Comparison of ENCODE assay signal across 9 cellular contexts in genomic region chr13:57630661-57631606, GRCh38. TPM values are rescaled to one million over a fixed set of nuclear protein-coding genes. Genes with fewer than 3 reads are reported as not detected.
A peak's percentile ranks its signal among the peaks of the same experiment; 100 is the strongest.
DNase-seq lines count a peak whose midpoint lies in the region; FAIRE-seq and TF ChIP-seq lines count a peak whose summit lies in the region.
"Had no signal": no experiment of that assay in that cellular context is flagged by ENCODE, and none has a peak within 500 bp of the region (broad histone marks: within the 10 kb centered on the region; RNA-seq: fewer than 3 reads in every experiment).

No MANE protein-coding gene starts in this region.

- peak overlapping the region; percentile 86 for H2AFZ ChIP-seq in SK-N-SH (ENCODE audit: low read depth)
- H2AFZ ChIP-seq in endothelial cell of umbilical vein (ENCODE audit: low read depth, low read length) = peak overlapping the region; percentile 73

- H3K4me2 ChIP-seq in SK-N-SH = peak overlapping the region; percentile 93
- peak overlapping the region; percentile 97 for H3K4me2 ChIP-seq in endothelial cell of umbilical vein (ENCODE audit: insufficient read depth, low read length)

- TF ChIP-seq CTCF in SK-N-SH (IDR thresholded peaks at IDR 0.05) (no peak), endothelial cell of umbilical vein (IDR thresholded peaks at IDR 0.05; ENCODE audit: extremely low read depth in 1 of 2, insufficient read depth in 1 of 2, low read depth in 1 of 2, low read length in 2 of 2) (no peak), vagina (IDR thresholded peaks at IDR 0.05) (no peak)

- peaks cover 4 to 20% of the 10 kb centered on the region in 2 experiments; a peak in 1 of 4 replicates for H3K4me1 ChIP-seq in SK-N-SH (ENCODE audit: control insufficient read depth in 1 of 2, insufficient read depth in 2 of 2, low read depth in 1 of 2, low read length in 1 of 2)
- peaks cover 31% of the 10 kb centered on the region for H3K4me1 ChIP-seq in endothelial cell of umbilical vein (ENCODE audit: control insufficient read depth, extremely low read depth, insufficient read depth, low read length)
- H3K4me1 ChIP-seq in mucosa of rectum (ENCODE audit: control insufficient read depth in 2 of 2, insufficient read depth in 2 of 2, low read length in 2 of 2) = peaks cover 0 to 3% of the 10 kb centered on the region in 2 donors
- peaks cover 39% of the 10 kb centered on the region for H3K4me1 ChIP-seq in vagina

- 2% methylated on average over 31 of the region's 32 CpGs for WGBS in SK-N-SH (ENCODE audit: low lambda C conversion rate)

- DNase-seq in NCI-H146 (lab: John Stamatoyannopoulos, UW) = peak; percentile 65
- DNase-seq in NCI-H146 treated with DMSO at 0.1 percent for 48 hours (lab: John Stamatoyannopoulos, UW; ENCODE audit: unreplicated experiment) = no peak
- peak; percentile 51 for DNase-seq in SK-N-SH
- DNase-seq in endothelial cell of umbilical vein (ENCODE audit: low read depth, low spot score) = peak; percentile 50
- DNase-seq in vagina (ENCODE audit: extremely low spot score in 2 of 2) = no peak
- no peak for DNase-seq in MV-4-11 (lab: John Stamatoyannopoulos, UW)
- no peak for DNase-seq in cortex of kidney (lab: John Stamatoyannopoulos, UW)

- peak overlapping the region; percentile 51 to 70 for H3K4me3 ChIP-seq in SK-N-SH (ENCODE audit: low read depth in 2 of 2, low read length in 1 of 2)
- peak overlapping the region; percentile 38 to 75 (median 68) for H3K4me3 ChIP-seq in endothelial cell of umbilical vein (replicated peaks in 1 of 3; ENCODE audit: insufficient read depth in 1 of 3, low read depth in 1 of 3, low read length in 3 of 3)
- peak overlapping the region; percentile 44 to 65 for H3K4me3 ChIP-seq in mucosa of rectum (ENCODE audit: low read length in 2 of 2)
- peak overlapping the region; percentile 46 to 57 for H3K4me3 ChIP-seq in vagina

- no TSS peak for BruUV-seq in endothelial cell of umbilical vein (replicated peaks; lab: Mats Ljungman, UMichigan)

- CTCF ChIA-PET in SK-N-SH (lab: Yijun Ruan, JAX) = interaction anchor here (1.2 kb wide), 1 partner anchor 76 kb away, joined by 4 read pairs; no protein-coding TSS in a partner anchor
- CTCF ChIA-PET in endothelial cell of umbilical vein (lab: Charles Lee) = interaction anchor here (4.8 kb wide), 1 partner anchor 1687 kb away, joined by 41 read pairs; no protein-coding TSS in a partner anchor

- intact Hi-C loops in endothelial cell of umbilical vein (cut with micrococcal nuclease) = loop anchor here (2.0 to 10.0 kb wide), 5 partner anchors 674 to 1901 kb away; no protein-coding TSS in a partner anchor
- intact Hi-C loops in vagina (cut with DNase I) = no loop called here

- no peaks in the 10 kb centered on the region for H3K79me2 ChIP-seq in SK-N-SH (ENCODE audit: insufficient read depth)
- no peaks in the 10 kb centered on the region for H3K79me2 ChIP-seq in endothelial cell of umbilical vein (ENCODE audit: control insufficient read depth, insufficient read depth, low read length)

- TF ChIP-seq RAD21 in SK-N-SH (IDR thresholded peaks at IDR 0.05; ENCODE audit: low read length) = no peak

- no peaks in the 10 kb centered on the region for H3K9me3 ChIP-seq in SK-N-SH
- no peaks in the 10 kb centered on the region for H3K9me3 ChIP-seq in endothelial cell of umbilical vein (replicated peaks; ENCODE audit: control insufficient read depth, insufficient read depth, low read length)
- H3K9me3 ChIP-seq in mucosa of rectum (ENCODE audit: control insufficient read depth in 2 of 2, low read length in 2 of 2) = peaks cover 0 to 3% of the 10 kb centered on the region in 2 donors
- no peaks in the 10 kb centered on the region for H3K9me3 ChIP-seq in vagina

- H3K27me3 ChIP-seq in SK-N-SH (ENCODE audit: insufficient read depth) = peaks cover 38% of the 10 kb centered on the region
- peaks cover 5 to 11% of the 10 kb centered on the region in 2 experiments for H3K27me3 ChIP-seq in endothelial cell of umbilical vein (ENCODE audit: control insufficient read depth in 2 of 2, insufficient read depth in 2 of 2, low read length in 2 of 2)
- peaks cover 0 to 19% of the 10 kb centered on the region in 2 donors for H3K27me3 ChIP-seq in mucosa of rectum (ENCODE audit: control insufficient read depth in 2 of 2, insufficient read depth in 2 of 2, low read length in 2 of 2)
- peaks cover 10% of the 10 kb centered on the region for H3K27me3 ChIP-seq in vagina

- H3K9ac ChIP-seq in SK-N-SH (no peak overlapping the region), endothelial cell of umbilical vein (replicated peaks; ENCODE audit: extremely low read depth, insufficient read depth, low read length) (peak overlapping the region; percentile 22), mucosa of rectum (ENCODE audit: low read depth in 1 of 2, low read length in 2 of 2) (peak overlapping the region; percentile 14 to 43)

- TF ChIP-seq POLR2A in endothelial cell of umbilical vein (IDR thresholded peaks at IDR 0.05; ENCODE audit: low read depth, low read length) (no peak), vagina (IDR thresholded peaks at IDR 0.05) (no peak)

- no peaks in the 10 kb centered on the region for H3K9me2 ChIP-seq in SK-N-SH

- no peak for TF ChIP-seq EP300 in SK-N-SH (IDR thresholded peaks at IDR 0.05; ENCODE audit: borderline replicate concordance in 1 of 2, low read depth in 1 of 2, low read length in 1 of 2)

- peak overlapping the region in 1 of 2 experiments; percentile 54; a peak in 2 of 4 replicates for H3K27ac ChIP-seq in SK-N-SH (ENCODE audit: low read depth in 2 of 2, low read length in 1 of 2)
- no peak overlapping the region for H3K27ac ChIP-seq in endothelial cell of umbilical vein (ENCODE audit: insufficient read depth, low read depth, low read length)
- H3K27ac ChIP-seq in mucosa of rectum (ENCODE audit: low read depth in 2 of 2, low read length in 2 of 2) = peak overlapping the region; percentile 4 to 37
- peak overlapping the region; percentile 11 for H3K27ac ChIP-seq in vagina

- FAIRE-seq in endothelial cell of umbilical vein (lab: Jason Lieb, UNC) = peak; percentile 70

- H4K20me1 ChIP-seq in SK-N-SH (ENCODE audit: insufficient read depth) (no peaks in the 10 kb centered on the region), endothelial cell of umbilical vein (replicated peaks; ENCODE audit: control insufficient read depth, extremely low read depth, insufficient read depth, low read length) (no peaks in the 10 kb centered on the region)

- peaks cover 7% of the 10 kb centered on the region for H3F3A ChIP-seq in SK-N-SH (replicated peaks; ENCODE audit: insufficient read depth)

- dilution Hi-C loops in endothelial cell of umbilical vein (cut with MboI; ENCODE audit: extremely low pct_ligation_motif_present, low sequenced_read_pairs) = no loop called here

- POLR2A ChIA-PET in SK-N-SH (lab: Yijun Ruan, JAX) (no interaction called here), endothelial cell of umbilical vein (lab: Charles Lee) (no interaction called here)

- H3K9me1 ChIP-seq in endothelial cell of umbilical vein (replicated peaks; ENCODE audit: control insufficient read depth, extremely low read depth, insufficient read depth, low read length) = no peaks in the 10 kb centered on the region

- H3K36me3 ChIP-seq in SK-N-SH (replicated peaks in 1 of 2; ENCODE audit: control insufficient read depth in 1 of 2, insufficient read depth in 2 of 2, low read length in 1 of 2) (no peaks in the 10 kb centered on the region), endothelial cell of umbilical vein (ENCODE audit: control insufficient read depth in 2 of 2, extremely low read depth in 1 of 2, insufficient read depth in 2 of 2, low read length in 2 of 2) (no peaks in the 10 kb centered on the region), mucosa of rectum (ENCODE audit: control insufficient read depth in 2 of 2, insufficient read depth in 2 of 2, low read length in 2 of 2) (no peaks in the 10 kb centered on the region), vagina (no peaks in the 10 kb centered on the region)

TF ChIP-seq in SK-N-SH, 30 proteins besides CTCF, POLR2A, EP300 and RAD21:
- TF ChIP-seq MXI1 (IDR thresholded peaks at IDR 0.05; ENCODE audit: low read depth, low read length) = no peak
- TF ChIP-seq FOSL2 (IDR thresholded peaks at IDR 0.05; ENCODE audit: borderline replicate concordance, low read depth) = peak; percentile 14; the same call in 1 of the 2 replicates

TF ChIP-seq in endothelial cell of umbilical vein, 7 proteins besides CTCF, POLR2A, EP300 and RAD21:
- TF ChIP-seq POLR2AphosphoS5 (IDR thresholded peaks at IDR 0.05; ENCODE audit: insufficient read depth, low read depth, low read length) = no peak
- TF ChIP-seq MAX (IDR thresholded peaks at IDR 0.05; ENCODE audit: insufficient read depth, insufficient read length) = no peak
- peak; percentile 3 for TF ChIP-seq JUN (IDR thresholded peaks at IDR 0.05; ENCODE audit: borderline replicate concordance, insufficient read depth, insufficient read length, low read depth)
- peak; percentile 70 for TF ChIP-seq FOS (IDR thresholded peaks at IDR 0.05; ENCODE audit: borderline replicate concordance, insufficient read depth, low read length)
- no peak for TF ChIP-seq MYC (IDR thresholded peaks at IDR 0.05; ENCODE audit: low read depth, low read length)

RNA-seq across cellular contexts. Expression of gene PCDH17, which starts 0.6 kb away (rescaled TPM):
- 0.13 and 0.21 TPM in 2 replicates for polyA plus RNA-seq in SK-N-SH (2012; rRNA removed)
- polyA plus RNA-seq in SK-N-SH (2012; cell fraction: cytosol; rRNA removed) = 0.13 and 0.35 TPM in 2 replicates
- 0.11 and 0.25 TPM in 2 replicates for polyA plus RNA-seq in SK-N-SH (2012; cell fraction: nucleus; rRNA removed)
- total RNA-seq in endothelial cell of umbilical vein = 4.2 and 5.0 TPM in 2 replicates
- 2.1 TPM in 2 replicates for polyA plus RNA-seq in endothelial cell of umbilical vein
- 0.73 and 0.81 TPM in 2 replicates for polyA plus RNA-seq in endothelial cell of umbilical vein (2011; cell fraction: cytosol; rRNA removed)
- 1.4 and 1.7 TPM in 2 replicates for polyA plus RNA-seq in endothelial cell of umbilical vein (2011; cell fraction: nucleus; rRNA removed)
- polyA plus RNA-seq in endothelial cell of umbilical vein (2012) = 2.2 and 3.3 TPM in 2 replicates
- polyA minus RNA-seq in endothelial cell of umbilical vein = 7.1 and 9.5 TPM in 2 replicates
- polyA minus RNA-seq in endothelial cell of umbilical vein (2011; cell fraction: cytosol; rRNA and poly(A)+ RNA removed) = 0.20 TPM
- polyA minus RNA-seq in endothelial cell of umbilical vein (2011; cell fraction: nucleus; rRNA and poly(A)+ RNA removed) = 8.8 and 17.5 TPM in 2 replicates
- total RNA-seq in vagina = 10.1 TPM
- total RNA-seq: T-helper 2 cell treated with Interferon-gamma antibody and Interleukin-4, amounts not matched to agents 100 ng/mL and 5 ng/mL, for 36 hours had no signal

Comparison
In these comparisons a context has a peak if more than half of its experiments do, and no peak if none do; other contexts are left out.
1. DNase-seq: peak in NCI-H146 (single experiment), SK-N-SH (single experiment) and endothelial cell of umbilical vein (single experiment); none in NCI-H146 treated with DMSO at 0.1 percent for 48 hours (single experiment), vagina (0 of 2), MV-4-11 (single experiment) and cortex of kidney (single experiment).
2. Peak in every context shown above with its lines, with median percentiles within 50 percentile points of each other: H3K4me3 ChIP-seq.